In the genomic region with DNA sequence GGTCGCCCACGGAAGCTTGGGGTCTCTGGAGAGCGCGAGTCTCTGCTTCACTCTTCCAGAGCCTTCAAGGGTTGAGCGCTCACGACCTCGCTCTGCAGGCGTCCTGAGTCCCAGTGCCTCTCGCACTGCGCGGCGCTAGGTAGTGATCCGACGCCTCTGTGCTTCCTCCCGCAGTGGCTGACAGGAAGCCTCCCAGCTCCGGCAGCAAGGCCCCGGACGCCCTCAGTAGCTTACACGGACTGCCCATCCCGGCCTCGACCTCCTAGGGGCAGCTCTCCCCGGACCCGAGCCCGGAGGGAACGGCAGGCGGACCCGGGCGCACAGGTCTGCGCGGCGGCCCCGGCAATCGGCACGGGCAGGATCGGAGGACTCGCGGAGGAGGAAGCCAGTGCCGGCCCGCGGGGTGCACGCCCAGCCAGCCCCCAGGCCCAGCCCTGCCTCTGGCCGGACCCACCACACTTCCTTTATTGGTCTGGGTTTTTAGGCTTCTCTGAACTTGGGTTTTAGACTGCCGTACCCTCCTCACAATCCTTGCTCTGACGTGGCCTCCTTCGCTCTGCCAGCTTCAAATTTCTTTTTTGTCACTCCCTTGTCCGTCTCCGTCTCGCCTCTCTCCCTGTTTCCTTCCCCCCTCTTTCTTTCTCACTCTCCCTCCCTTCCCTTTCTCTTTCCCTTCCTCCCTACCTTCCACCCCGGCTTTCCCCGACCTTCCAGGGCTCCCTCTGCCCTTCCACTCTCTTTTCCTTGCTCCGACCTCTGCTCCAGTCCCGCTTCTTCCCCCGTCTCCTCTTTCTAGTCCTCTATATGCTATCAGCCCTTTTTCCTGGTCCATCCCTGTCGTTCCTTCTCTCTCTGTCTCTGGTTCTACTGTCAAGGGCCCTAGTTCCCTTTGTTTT, we compare ENCODE assay signal across 28 cellular contexts. TPM values are rescaled to one million over a fixed set of nuclear protein-coding genes. Genes with fewer than 3 reads are reported as not detected.
DNase-seq lines count a peak whose midpoint lies in the region; ATAC-seq and TF ChIP-seq lines count a peak whose summit lies in the region.
"Had no signal": no experiment of that assay in that cellular context is flagged by ENCODE, and none has a peak within 500 bp of the region (broad histone marks: within the 10 kb centered on the region; RNA-seq: fewer than 3 reads in every experiment).

No MANE protein-coding gene starts in this region.

- H3K4me3 ChIP-seq in H7 (ENCODE audit: insufficient read depth, low read depth, low read length) (peak overlapping the region; percentile 31), iPS-18c (ENCODE audit: insufficient read depth, low read depth, low read length) (peak overlapping the region; percentile 40; the same call in 1 of the 2 replicates), parathyroid adenoma (ENCODE audit: low read depth, low read length) (peak overlapping the region; percentile 98)
- H3K4me3 ChIP-seq: BLaER1, thoracic aorta had no signal

- H3K36me3 ChIP-seq in H7 (replicated peaks; ENCODE audit: control insufficient read depth, insufficient read depth, low read length) = no peaks in the 10 kb centered on the region
- H3K36me3 ChIP-seq in parathyroid adenoma (ENCODE audit: control insufficient read depth, insufficient read depth, low read length) = peaks cover 8% of the 10 kb centered on the region
- H3K36me3 ChIP-seq: BLaER1, brain microvascular endothelial cell, thoracic aorta had no signal

- DNase-seq in H7 (peak; percentile 79), WTC11 (ENCODE audit: low spot score) (peak; percentile 58), SKM-1 treated with dmso at 0.1 percent for 144 hours (lab: John Stamatoyannopoulos, UW; ENCODE audit: unreplicated experiment) (no peak), iPS-NIHi7 (ENCODE audit: extremely low spot score) (no peak)
- DNase-seq: activated CD8-positive, alpha-beta T cell treated with anti-CD3 and anti-CD28 coated beads, Interleukin-2, amount 10 ng/mL, durations not matched to agents 7 days and 5 days; activated gamma-delta T cell; activated T-cell treated with anti-CD3 and anti-CD28 coated beads for 4 hours; brain microvascular endothelial cell; COR-L47; DMS79 treated with DMSO at 0.1 percent for 48 hours; head of caudate nucleus; NCI-H1417; NCI-H2081; NK-92 treated with Interleukin-12 subunit alpha and Interleukin-12 subunit beta, amount 100 ng/mL, for 24 hours; nucleus accumbens; SIG-M5; stimulated activated CD4-positive, alpha-beta T cell treated with anti-CD3 and anti-CD28 coated beads, Interleukin-4, amount 100 ng/mL, for 4 hours; stimulated activated naive CD4-positive, alpha-beta T cell treated with Interleukin-2 at 50 U/mL for 16 hours; T-cell had no signal

- H3K27me3 Mint-ChIP-seq in WTC11 (ENCODE audit: low read depth) = peaks cover 100% of the 10 kb centered on the region

- H3K4me1 ChIP-seq in parathyroid adenoma = peaks cover 39% of the 10 kb centered on the region
- H3K4me1 ChIP-seq: BLaER1 had no signal

- H3K4me1 Mint-ChIP-seq in WTC11 = peaks cover 48% of the 10 kb centered on the region

- no peak overlapping the region for H2AFZ ChIP-seq in parathyroid adenoma

- no peak for TF ChIP-seq CTCF in WTC11 (IDR thresholded peaks at IDR 0.05)
- no peak for TF ChIP-seq CTCF in parathyroid adenoma (IDR thresholded peaks at IDR 0.05)

- H3K36me3 Mint-ChIP-seq in WTC11 = no peaks in the 10 kb centered on the region
- H3K36me3 Mint-ChIP-seq: T-cell had no signal

- peak overlapping the region; percentile 100 for H3K27ac ChIP-seq in parathyroid adenoma
- H3K27ac ChIP-seq: BLaER1, brain microvascular endothelial cell, epithelial cell of prostate, thoracic aorta had no signal

- H3K27ac Mint-ChIP-seq in WTC11 = no peak overlapping the region
- H3K27ac Mint-ChIP-seq: activated CD8-positive, alpha-beta T cell treated with anti-CD3 and anti-CD28 coated beads, Interleukin-2, amount 10 ng/mL, durations not matched to agents 7 days and 5 days; T-cell had no signal

- peak overlapping the region; percentile 71 for H3K4me3 Mint-ChIP-seq in WTC11
- H3K4me3 Mint-ChIP-seq: activated CD8-positive, alpha-beta T cell treated with anti-CD3 and anti-CD28 coated beads, Interleukin-2, amount 10 ng/mL, durations not matched to agents 7 days and 5 days; T-cell had no signal

- H3K27me3 ChIP-seq in H7 (ENCODE audit: control insufficient read depth, insufficient read depth, low read length) (peaks cover 90% of the 10 kb centered on the region), parathyroid adenoma (ENCODE audit: control insufficient read depth, insufficient read depth, low read length) (no peaks in the 10 kb centered on the region)

- no peaks in the 10 kb centered on the region for H3K9me3 Mint-ChIP-seq in WTC11
- H3K9me3 Mint-ChIP-seq: T-cell had no signal

- POLR2A ChIA-PET in WTC11 (lab: Charles Lee) = no interaction called here

- H3K9me3 ChIP-seq in iPS-18c (ENCODE audit: control insufficient read depth, insufficient read depth, low read length) (peaks cover 2% of the 10 kb centered on the region), parathyroid adenoma (ENCODE audit: control insufficient read depth, low read length) (no peaks in the 10 kb centered on the region)
- H3K9me3 ChIP-seq: thoracic aorta had no signal

- CTCF ChIA-PET in WTC11 (lab: Charles Lee) = interaction anchor here (1.1 to 2.6 kb wide), 2 partner anchors 8 to 11 kb away, joined by 4 to 33 read pairs; a partner anchor contains a TSS

- ATAC-seq in WTC11 (peak; percentile 57), HG03521 (IDR thresholded peaks at IDR 0.05; ENCODE audit: unreplicated experiment) (no peak), HG02588 (IDR thresholded peaks at IDR 0.05; ENCODE audit: unreplicated experiment) (no peak)
- ATAC-seq: activated CD8-positive, alpha-beta T cell treated with anti-CD3 and anti-CD28 coated beads, Interleukin-2, amount 10 ng/mL, durations not matched to agents 7 days and 5 days had no signal

- peak overlapping the region; percentile 99 for H3K9ac ChIP-seq in parathyroid adenoma
- H3K9ac ChIP-seq: BLaER1 had no signal

- peak overlapping the region; percentile 68 for H3K4me2 ChIP-seq in parathyroid adenoma (ENCODE audit: low read length)
- H3K4me2 ChIP-seq: BLaER1 had no signal

- H3K79me2 ChIP-seq in parathyroid adenoma = peaks cover 53% of the 10 kb centered on the region

TF ChIP-seq in WTC11, 78 proteins besides CTCF, POLR2A, EP300 and RAD21:
- no peak for TF ChIP-seq GABPB1 (CRISPR knock-in tag; IDR thresholded peaks at IDR 0.05)
- TF ChIP-seq, protein P1, sequence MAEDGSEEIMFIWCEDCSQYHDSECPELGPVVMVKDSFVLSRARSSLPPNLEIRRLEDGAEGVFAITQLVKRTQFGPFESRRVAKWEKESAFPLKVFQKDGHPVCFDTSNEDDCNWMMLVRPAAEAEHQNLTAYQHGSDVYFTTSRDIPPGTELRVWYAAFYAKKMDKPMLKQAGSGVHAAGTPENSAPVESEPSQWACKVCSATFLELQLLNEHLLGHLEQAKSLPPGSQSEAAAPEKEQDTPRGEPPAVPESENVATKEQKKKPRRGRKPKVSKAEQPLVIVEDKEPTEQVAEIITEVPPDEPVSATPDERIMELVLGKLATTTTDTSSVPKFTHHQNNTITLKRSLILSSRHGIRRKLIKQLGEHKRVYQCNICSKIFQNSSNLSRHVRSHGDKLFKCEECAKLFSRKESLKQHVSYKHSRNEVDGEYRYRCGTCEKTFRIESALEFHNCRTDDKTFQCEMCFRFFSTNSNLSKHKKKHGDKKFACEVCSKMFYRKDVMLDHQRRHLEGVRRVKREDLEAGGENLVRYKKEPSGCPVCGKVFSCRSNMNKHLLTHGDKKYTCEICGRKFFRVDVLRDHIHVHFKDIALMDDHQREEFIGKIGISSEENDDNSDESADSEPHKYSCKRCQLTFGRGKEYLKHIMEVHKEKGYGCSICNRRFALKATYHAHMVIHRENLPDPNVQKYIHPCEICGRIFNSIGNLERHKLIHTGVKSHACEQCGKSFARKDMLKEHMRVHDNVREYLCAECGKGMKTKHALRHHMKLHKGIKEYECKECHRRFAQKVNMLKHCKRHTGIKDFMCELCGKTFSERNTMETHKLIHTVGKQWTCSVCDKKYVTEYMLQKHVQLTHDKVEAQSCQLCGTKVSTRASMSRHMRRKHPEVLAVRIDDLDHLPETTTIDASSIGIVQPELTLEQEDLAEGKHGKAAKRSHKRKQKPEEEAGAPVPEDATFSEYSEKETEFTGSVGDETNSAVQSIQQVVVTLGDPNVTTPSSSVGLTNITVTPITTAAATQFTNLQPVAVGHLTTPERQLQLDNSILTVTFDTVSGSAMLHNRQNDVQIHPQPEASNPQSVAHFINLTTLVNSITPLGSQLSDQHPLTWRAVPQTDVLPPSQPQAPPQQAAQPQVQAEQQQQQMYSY (CRISPR knock-in tag; IDR thresholded peaks at IDR 0.05) = peak; percentile 62

RNA-seq across cellular contexts. Expression of a gene that starts 9.1 kb away (rescaled TPM):
- not detected in 2 replicates for total RNA-seq in H7 (2014; rRNA removed; shearing (Covaris generic))
- not detected in 3 replicates for total RNA-seq in WTC11 (2021)
- total RNA-seq: activated CD8-positive, alpha-beta T cell treated with anti-CD3 and anti-CD28 coated beads, Interleukin-2, amount 10 ng/mL, durations not matched to agents 7 days and 5 days; kidney epithelial cell; lung microvascular endothelial cell; T-cell; thoracic aorta had no signal

Comparison
In these comparisons a context has a peak if more than half of its experiments do, and no peak if none do; other contexts are left out.
1. DNase-seq: peak in H7 (single experiment) and WTC11 (single experiment); none in SKM-1 treated with dmso at 0.1 percent for 144 hours (single experiment) and iPS-NIHi7 (single experiment).
2. H3K4me3 ChIP-seq: peak in every context shown above with its lines; median percentile 98 in parathyroid adenoma; 40 in iPS-18c; 31 in H7.